7 cellular contexts compared by ENCODE assay signal in genomic region chr15:96330450-96331140, GRCh38. TPM values are rescaled to one million over a fixed set of nuclear protein-coding genes. Genes with fewer than 3 reads are reported as not detected.
DNase-seq lines count a peak whose midpoint lies in the region; ATAC-seq and TF ChIP-seq lines count a peak whose summit lies in the region.

Gene NR2F2 (plus strand): TSS chr15:96330700. CDS start chr15:96332106, 1,406 bp downstream.

- in situ Hi-C loops in GM13976 (cut with MboI; ENCODE audit: low sequenced_read_pairs, unreplicated experiment), result loop anchor here (25.0 kb wide), 1 partner anchor 1068 kb away; no protein-coding TSS in a partner anchor

- TF ChIP-seq CTCF in GM13976 (IDR thresholded peaks at IDR 0.05; ENCODE audit: borderline replicate concordance, control extremely low read depth, extremely low read depth, insufficient read depth, missing control alignments), result no peak

- ATAC-seq in HG02642 (IDR thresholded peaks at IDR 0.05; ENCODE audit: poor library complexity, unreplicated experiment), result peak; percentile 67
- peak; percentile 61 for ATAC-seq in left lobe of liver

- DNase-seq in GM13976 (ENCODE audit: low spot score), result peak; percentile 77
- peak; percentile 81 for DNase-seq in NCI-H1436 (lab: John Stamatoyannopoulos, UW)
- peak; percentile 84 for DNase-seq in T1000 (lab: John Stamatoyannopoulos, UW)
- DNase-seq in dermis microvascular lymphatic vessel endothelial cell (ENCODE audit: low read depth in 2 of 2), result peak; percentile 98 to 100
- DNase-seq in left lobe of liver (ENCODE audit: low spot score), result peak; percentile 97
- peak; percentile 63 for DNase-seq in stimulated activated CD4-positive, alpha-beta T cell treated with anti-CD3 and anti-CD28 coated beads, Interleukin-1b, Interleukin-23, amount 100 ng/mL, for 48 hours

RNA-seq across cellular contexts. Expression of gene NR2F2, which starts in this region (rescaled TPM):
- total RNA-seq in dermis microvascular lymphatic vessel endothelial cell (13.6 and 33.5 TPM in 2 replicates), left lobe of liver (37.0 TPM)

Comparison
In these comparisons a context has a peak if more than half of its experiments do, and no peak if none do; other contexts are left out.
1. Peak in every context shown above with its lines: DNase-seq and ATAC-seq.